Comparison of ENCODE assay signal across 1 cellular context in the genomic region with DNA sequence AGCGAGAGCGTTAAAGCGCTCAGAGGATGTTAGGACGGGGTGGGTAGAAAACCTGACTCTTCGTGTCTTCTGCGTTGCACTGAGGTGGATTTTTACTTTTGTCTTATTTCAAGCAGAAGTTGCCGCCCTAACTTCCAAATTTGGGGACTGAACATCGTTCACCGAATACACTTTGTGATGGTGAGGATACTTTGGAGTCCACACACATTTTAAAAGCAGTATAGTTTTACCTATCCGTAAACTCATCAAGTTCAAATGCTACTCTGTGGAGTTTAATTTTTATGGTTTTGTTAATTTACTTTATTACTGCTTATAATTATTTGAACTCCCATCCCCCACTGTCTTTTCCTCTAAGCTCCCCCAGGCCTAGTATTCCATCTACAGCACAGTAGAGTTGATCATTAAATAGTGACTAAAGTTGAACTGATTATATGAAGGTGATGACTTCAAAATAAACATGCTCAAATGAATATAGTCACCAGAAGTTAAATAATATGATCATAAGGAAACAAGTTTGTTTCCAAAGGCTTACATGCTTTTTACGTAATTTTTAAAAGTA.
TF ChIP-seq lines count a peak whose summit lies in the region.

No MANE protein-coding gene starts in this region.

TF ChIP-seq in K562, 482 proteins besides CTCF, POLR2A, EP300 and RAD21 (continued from another document and continues in another):
- TF ChIP-seq, protein P1, sequence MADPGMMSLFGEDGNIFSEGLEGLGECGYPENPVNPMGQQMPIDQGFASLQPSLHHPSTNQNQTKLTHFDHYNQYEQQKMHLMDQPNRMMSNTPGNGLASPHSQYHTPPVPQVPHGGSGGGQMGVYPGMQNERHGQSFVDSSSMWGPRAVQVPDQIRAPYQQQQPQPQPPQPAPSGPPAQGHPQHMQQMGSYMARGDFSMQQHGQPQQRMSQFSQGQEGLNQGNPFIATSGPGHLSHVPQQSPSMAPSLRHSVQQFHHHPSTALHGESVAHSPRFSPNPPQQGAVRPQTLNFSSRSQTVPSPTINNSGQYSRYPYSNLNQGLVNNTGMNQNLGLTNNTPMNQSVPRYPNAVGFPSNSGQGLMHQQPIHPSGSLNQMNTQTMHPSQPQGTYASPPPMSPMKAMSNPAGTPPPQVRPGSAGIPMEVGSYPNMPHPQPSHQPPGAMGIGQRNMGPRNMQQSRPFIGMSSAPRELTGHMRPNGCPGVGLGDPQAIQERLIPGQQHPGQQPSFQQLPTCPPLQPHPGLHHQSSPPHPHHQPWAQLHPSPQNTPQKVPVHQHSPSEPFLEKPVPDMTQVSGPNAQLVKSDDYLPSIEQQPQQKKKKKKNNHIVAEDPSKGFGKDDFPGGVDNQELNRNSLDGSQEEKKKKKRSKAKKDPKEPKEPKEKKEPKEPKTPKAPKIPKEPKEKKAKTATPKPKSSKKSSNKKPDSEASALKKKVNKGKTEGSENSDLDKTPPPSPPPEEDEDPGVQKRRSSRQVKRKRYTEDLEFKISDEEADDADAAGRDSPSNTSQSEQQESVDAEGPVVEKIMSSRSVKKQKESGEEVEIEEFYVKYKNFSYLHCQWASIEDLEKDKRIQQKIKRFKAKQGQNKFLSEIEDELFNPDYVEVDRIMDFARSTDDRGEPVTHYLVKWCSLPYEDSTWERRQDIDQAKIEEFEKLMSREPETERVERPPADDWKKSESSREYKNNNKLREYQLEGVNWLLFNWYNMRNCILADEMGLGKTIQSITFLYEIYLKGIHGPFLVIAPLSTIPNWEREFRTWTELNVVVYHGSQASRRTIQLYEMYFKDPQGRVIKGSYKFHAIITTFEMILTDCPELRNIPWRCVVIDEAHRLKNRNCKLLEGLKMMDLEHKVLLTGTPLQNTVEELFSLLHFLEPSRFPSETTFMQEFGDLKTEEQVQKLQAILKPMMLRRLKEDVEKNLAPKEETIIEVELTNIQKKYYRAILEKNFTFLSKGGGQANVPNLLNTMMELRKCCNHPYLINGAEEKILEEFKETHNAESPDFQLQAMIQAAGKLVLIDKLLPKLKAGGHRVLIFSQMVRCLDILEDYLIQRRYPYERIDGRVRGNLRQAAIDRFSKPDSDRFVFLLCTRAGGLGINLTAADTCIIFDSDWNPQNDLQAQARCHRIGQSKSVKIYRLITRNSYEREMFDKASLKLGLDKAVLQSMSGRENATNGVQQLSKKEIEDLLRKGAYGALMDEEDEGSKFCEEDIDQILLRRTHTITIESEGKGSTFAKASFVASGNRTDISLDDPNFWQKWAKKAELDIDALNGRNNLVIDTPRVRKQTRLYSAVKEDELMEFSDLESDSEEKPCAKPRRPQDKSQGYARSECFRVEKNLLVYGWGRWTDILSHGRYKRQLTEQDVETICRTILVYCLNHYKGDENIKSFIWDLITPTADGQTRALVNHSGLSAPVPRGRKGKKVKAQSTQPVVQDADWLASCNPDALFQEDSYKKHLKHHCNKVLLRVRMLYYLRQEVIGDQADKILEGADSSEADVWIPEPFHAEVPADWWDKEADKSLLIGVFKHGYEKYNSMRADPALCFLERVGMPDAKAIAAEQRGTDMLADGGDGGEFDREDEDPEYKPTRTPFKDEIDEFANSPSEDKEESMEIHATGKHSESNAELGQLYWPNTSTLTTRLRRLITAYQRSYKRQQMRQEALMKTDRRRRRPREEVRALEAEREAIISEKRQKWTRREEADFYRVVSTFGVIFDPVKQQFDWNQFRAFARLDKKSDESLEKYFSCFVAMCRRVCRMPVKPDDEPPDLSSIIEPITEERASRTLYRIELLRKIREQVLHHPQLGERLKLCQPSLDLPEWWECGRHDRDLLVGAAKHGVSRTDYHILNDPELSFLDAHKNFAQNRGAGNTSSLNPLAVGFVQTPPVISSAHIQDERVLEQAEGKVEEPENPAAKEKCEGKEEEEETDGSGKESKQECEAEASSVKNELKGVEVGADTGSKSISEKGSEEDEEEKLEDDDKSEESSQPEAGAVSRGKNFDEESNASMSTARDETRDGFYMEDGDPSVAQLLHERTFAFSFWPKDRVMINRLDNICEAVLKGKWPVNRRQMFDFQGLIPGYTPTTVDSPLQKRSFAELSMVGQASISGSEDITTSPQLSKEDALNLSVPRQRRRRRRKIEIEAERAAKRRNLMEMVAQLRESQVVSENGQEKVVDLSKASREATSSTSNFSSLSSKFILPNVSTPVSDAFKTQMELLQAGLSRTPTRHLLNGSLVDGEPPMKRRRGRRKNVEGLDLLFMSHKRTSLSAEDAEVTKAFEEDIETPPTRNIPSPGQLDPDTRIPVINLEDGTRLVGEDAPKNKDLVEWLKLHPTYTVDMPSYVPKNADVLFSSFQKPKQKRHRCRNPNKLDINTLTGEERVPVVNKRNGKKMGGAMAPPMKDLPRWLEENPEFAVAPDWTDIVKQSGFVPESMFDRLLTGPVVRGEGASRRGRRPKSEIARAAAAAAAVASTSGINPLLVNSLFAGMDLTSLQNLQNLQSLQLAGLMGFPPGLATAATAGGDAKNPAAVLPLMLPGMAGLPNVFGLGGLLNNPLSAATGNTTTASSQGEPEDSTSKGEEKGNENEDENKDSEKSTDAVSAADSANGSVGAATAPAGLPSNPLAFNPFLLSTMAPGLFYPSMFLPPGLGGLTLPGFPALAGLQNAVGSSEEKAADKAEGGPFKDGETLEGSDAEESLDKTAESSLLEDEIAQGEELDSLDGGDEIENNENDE (IDR thresholded peaks at IDR 0.05; ENCODE audit: low read depth, low read length): no peak
- TF ChIP-seq DPF2 (IDR thresholded peaks at IDR 0.05) (no peak), SAFB (IDR thresholded peaks at IDR 0.05; ENCODE audit: borderline replicate concordance, low read depth, low read length) (no peak), RAD51 (IDR thresholded peaks at IDR 0.05; ENCODE audit: borderline replicate concordance, low read depth) (0 out of 2 replicates have a peak, but pooled peaks have one; percentile 4), NR2C1 (IDR thresholded peaks at IDR 0.05) (no peak), NR2C1 (tag; IDR thresholded peaks at IDR 0.05) (no peak), L3MBTL2 (IDR thresholded peaks at IDR 0.05) (0 out of 2 replicates have a peak, but pooled peaks have one; percentile 4), SLC30A9 (CRISPR knock-in tag; IDR thresholded peaks at IDR 0.05) (no peak), CREB1 (IDR thresholded peaks at IDR 0.05) (no peak), CREB1 (CRISPR knock-in tag; IDR thresholded peaks at IDR 0.05) (0 out of 2 replicates have a peak, but pooled peaks have one; percentile 4)
- TF ChIP-seq, protein P2, sequence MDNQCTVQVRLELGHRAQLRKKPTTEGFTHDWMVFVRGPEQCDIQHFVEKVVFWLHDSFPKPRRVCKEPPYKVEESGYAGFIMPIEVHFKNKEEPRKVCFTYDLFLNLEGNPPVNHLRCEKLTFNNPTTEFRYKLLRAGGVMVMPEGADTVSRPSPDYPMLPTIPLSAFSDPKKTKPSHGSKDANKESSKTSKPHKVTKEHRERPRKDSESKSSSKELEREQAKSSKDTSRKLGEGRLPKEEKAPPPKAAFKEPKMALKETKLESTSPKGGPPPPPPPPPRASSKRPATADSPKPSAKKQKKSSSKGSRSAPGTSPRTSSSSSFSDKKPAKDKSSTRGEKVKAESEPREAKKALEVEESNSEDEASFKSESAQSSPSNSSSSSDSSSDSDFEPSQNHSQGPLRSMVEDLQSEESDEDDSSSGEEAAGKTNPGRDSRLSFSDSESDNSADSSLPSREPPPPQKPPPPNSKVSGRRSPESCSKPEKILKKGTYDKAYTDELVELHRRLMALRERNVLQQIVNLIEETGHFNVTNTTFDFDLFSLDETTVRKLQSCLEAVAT (IDR thresholded peaks at IDR 0.05): no peak
- TF ChIP-seq, protein P3, sequence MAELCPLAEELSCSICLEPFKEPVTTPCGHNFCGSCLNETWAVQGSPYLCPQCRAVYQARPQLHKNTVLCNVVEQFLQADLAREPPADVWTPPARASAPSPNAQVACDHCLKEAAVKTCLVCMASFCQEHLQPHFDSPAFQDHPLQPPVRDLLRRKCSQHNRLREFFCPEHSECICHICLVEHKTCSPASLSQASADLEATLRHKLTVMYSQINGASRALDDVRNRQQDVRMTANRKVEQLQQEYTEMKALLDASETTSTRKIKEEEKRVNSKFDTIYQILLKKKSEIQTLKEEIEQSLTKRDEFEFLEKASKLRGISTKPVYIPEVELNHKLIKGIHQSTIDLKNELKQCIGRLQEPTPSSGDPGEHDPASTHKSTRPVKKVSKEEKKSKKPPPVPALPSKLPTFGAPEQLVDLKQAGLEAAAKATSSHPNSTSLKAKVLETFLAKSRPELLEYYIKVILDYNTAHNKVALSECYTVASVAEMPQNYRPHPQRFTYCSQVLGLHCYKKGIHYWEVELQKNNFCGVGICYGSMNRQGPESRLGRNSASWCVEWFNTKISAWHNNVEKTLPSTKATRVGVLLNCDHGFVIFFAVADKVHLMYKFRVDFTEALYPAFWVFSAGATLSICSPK (IDR thresholded peaks at IDR 0.05; ENCODE audit: borderline replicate concordance): 0 out of 2 replicates have a peak, but pooled peaks have one; percentile 18
- TF ChIP-seq, protein P4, sequence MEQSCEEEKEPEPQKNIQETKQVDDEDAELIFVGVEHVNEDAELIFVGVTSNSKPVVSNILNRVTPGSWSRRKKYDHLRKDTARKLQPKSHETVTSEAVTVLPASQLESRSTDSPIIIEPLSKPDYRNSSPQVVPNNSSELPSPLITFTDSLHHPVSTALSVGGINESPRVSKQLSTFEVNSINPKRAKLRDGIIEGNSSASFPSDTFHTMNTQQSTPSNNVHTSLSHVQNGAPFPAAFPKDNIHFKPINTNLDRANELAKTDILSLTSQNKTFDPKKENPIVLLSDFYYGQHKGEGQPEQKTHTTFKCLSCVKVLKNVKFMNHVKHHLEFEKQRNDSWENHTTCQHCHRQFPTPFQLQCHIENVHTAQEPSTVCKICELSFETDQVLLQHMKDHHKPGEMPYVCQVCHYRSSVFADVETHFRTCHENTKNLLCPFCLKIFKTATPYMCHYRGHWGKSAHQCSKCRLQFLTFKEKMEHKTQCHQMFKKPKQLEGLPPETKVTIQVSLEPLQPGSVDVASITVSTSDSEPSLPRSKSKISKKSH (CRISPR knock-in tag; IDR thresholded peaks at IDR 0.05): no peak
- TF ChIP-seq, protein P5, sequence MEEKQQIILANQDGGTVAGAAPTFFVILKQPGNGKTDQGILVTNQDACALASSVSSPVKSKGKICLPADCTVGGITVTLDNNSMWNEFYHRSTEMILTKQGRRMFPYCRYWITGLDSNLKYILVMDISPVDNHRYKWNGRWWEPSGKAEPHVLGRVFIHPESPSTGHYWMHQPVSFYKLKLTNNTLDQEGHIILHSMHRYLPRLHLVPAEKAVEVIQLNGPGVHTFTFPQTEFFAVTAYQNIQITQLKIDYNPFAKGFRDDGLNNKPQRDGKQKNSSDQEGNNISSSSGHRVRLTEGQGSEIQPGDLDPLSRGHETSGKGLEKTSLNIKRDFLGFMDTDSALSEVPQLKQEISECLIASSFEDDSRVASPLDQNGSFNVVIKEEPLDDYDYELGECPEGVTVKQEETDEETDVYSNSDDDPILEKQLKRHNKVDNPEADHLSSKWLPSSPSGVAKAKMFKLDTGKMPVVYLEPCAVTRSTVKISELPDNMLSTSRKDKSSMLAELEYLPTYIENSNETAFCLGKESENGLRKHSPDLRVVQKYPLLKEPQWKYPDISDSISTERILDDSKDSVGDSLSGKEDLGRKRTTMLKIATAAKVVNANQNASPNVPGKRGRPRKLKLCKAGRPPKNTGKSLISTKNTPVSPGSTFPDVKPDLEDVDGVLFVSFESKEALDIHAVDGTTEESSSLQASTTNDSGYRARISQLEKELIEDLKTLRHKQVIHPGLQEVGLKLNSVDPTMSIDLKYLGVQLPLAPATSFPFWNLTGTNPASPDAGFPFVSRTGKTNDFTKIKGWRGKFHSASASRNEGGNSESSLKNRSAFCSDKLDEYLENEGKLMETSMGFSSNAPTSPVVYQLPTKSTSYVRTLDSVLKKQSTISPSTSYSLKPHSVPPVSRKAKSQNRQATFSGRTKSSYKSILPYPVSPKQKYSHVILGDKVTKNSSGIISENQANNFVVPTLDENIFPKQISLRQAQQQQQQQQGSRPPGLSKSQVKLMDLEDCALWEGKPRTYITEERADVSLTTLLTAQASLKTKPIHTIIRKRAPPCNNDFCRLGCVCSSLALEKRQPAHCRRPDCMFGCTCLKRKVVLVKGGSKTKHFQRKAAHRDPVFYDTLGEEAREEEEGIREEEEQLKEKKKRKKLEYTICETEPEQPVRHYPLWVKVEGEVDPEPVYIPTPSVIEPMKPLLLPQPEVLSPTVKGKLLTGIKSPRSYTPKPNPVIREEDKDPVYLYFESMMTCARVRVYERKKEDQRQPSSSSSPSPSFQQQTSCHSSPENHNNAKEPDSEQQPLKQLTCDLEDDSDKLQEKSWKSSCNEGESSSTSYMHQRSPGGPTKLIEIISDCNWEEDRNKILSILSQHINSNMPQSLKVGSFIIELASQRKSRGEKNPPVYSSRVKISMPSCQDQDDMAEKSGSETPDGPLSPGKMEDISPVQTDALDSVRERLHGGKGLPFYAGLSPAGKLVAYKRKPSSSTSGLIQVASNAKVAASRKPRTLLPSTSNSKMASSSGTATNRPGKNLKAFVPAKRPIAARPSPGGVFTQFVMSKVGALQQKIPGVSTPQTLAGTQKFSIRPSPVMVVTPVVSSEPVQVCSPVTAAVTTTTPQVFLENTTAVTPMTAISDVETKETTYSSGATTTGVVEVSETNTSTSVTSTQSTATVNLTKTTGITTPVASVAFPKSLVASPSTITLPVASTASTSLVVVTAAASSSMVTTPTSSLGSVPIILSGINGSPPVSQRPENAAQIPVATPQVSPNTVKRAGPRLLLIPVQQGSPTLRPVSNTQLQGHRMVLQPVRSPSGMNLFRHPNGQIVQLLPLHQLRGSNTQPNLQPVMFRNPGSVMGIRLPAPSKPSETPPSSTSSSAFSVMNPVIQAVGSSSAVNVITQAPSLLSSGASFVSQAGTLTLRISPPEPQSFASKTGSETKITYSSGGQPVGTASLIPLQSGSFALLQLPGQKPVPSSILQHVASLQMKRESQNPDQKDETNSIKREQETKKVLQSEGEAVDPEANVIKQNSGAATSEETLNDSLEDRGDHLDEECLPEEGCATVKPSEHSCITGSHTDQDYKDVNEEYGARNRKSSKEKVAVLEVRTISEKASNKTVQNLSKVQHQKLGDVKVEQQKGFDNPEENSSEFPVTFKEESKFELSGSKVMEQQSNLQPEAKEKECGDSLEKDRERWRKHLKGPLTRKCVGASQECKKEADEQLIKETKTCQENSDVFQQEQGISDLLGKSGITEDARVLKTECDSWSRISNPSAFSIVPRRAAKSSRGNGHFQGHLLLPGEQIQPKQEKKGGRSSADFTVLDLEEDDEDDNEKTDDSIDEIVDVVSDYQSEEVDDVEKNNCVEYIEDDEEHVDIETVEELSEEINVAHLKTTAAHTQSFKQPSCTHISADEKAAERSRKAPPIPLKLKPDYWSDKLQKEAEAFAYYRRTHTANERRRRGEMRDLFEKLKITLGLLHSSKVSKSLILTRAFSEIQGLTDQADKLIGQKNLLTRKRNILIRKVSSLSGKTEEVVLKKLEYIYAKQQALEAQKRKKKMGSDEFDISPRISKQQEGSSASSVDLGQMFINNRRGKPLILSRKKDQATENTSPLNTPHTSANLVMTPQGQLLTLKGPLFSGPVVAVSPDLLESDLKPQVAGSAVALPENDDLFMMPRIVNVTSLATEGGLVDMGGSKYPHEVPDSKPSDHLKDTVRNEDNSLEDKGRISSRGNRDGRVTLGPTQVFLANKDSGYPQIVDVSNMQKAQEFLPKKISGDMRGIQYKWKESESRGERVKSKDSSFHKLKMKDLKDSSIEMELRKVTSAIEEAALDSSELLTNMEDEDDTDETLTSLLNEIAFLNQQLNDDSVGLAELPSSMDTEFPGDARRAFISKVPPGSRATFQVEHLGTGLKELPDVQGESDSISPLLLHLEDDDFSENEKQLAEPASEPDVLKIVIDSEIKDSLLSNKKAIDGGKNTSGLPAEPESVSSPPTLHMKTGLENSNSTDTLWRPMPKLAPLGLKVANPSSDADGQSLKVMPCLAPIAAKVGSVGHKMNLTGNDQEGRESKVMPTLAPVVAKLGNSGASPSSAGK (IDR thresholded peaks at IDR 0.05): 0 out of 2 replicates have a peak, but pooled peaks have one; percentile 10
